Comparison of ENCODE assay signal across 7 cellular contexts in the genomic region with DNA sequence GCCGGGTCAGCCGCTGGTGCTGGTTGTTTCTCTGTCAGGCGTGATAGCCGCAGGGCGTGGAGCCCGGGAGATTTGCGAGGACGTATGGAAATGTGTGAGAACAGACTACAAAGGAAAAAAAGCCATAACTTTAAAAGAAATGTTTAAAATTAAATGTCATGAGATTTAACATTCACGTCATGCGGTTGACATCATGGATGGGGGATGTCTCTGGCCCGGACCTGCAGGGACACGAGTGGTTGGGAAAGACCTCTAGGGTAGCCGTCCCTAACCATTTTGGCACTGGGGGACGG. TPM values are rescaled to one million over a fixed set of nuclear protein-coding genes. Genes with fewer than 3 reads are reported as not detected.
DNase-seq lines count a peak whose midpoint lies in the region; TF ChIP-seq lines count a peak whose summit lies in the region.

No MANE protein-coding gene starts in this region.

- peak overlapping the region; percentile 23 to 92 (median 77) for H3K27ac Mint-ChIP-seq in IgD-negative memory B cell
- H3K27ac Mint-ChIP-seq in activated T-helper 2 cell treated with anti-CD3 and anti-CD28 coated beads, Interferon-gamma antibody, Interleukin-2, Interleukin-4, amounts not matched to agents 10 μg/mL and 5 μg/mL and 100 μg/mL, durations not matched to agents 14 hours and 24 hours and 36 hours: no peak overlapping the region

- TF ChIP-seq EP300 in stomach (IDR thresholded peaks at IDR 0.05): no peak

- intact Hi-C loops in activated T-helper 2 cell treated with anti-CD3 and anti-CD28 coated beads, Interferon-gamma antibody, Interleukin-2, Interleukin-4, amounts not matched to agents 10 μg/mL and 5 μg/mL and 100 μg/mL, durations not matched to agents 14 hours and 24 hours and 36 hours (cut with micrococcal nuclease): loop anchor here (1.0 to 10.0 kb wide), 2 partner anchors 18 to 167 kb away; a partner anchor contains a TSS
- intact Hi-C loops in stomach (cut with DNase I; ENCODE audit: low total_unique reads): no loop called here

- H3K9me3 Mint-ChIP-seq in IgD-negative memory B cell: no peaks in the 10 kb centered on the region
- peaks cover 10% of the 10 kb centered on the region for H3K9me3 Mint-ChIP-seq in activated T-helper 2 cell treated with anti-CD3 and anti-CD28 coated beads, Interferon-gamma antibody, Interleukin-2, Interleukin-4, amounts not matched to agents 10 μg/mL and 5 μg/mL and 100 μg/mL, durations not matched to agents 14 hours and 24 hours and 36 hours

- TF ChIP-seq POLR2A in stomach (IDR thresholded peaks at IDR 0.05): no peak

- peaks cover 4% of the 10 kb centered on the region for H3K27me3 Mint-ChIP-seq in IgD-negative memory B cell
- peaks cover 55% of the 10 kb centered on the region for H3K27me3 Mint-ChIP-seq in activated T-helper 2 cell treated with anti-CD3 and anti-CD28 coated beads, Interferon-gamma antibody, Interleukin-2, Interleukin-4, amounts not matched to agents 10 μg/mL and 5 μg/mL and 100 μg/mL, durations not matched to agents 14 hours and 24 hours and 36 hours (ENCODE audit: low read depth)

- H3K4me3 Mint-ChIP-seq in IgD-negative memory B cell: peak overlapping the region; percentile 72 to 92 (median 85)
- peak overlapping the region; percentile 54 for H3K4me3 Mint-ChIP-seq in activated T-helper 2 cell treated with anti-CD3 and anti-CD28 coated beads, Interferon-gamma antibody, Interleukin-2, Interleukin-4, amounts not matched to agents 10 μg/mL and 5 μg/mL and 100 μg/mL, durations not matched to agents 14 hours and 24 hours and 36 hours (ENCODE audit: low read depth)

- H3K9me3 ChIP-seq in liver (ENCODE audit: control insufficient read depth in 4 of 4, low read length in 3 of 4) (no peaks in the 10 kb centered on the region), stomach (no peaks in the 10 kb centered on the region)

- no peak for DNase-seq in activated T-helper 2 cell treated with anti-CD3 and anti-CD28 coated beads, Interferon-gamma antibody, Interleukin-2, Interleukin-4, amounts not matched to agents 10 μg/mL and 5 μg/mL and 100 μg/mL, durations not matched to agents 14 hours and 24 hours and 36 hours (ENCODE audit: low spot score)
- DNase-seq in stomach (no peak), HuH-7.5 (ENCODE audit: low spot score) (no peak)
- no peak for DNase-seq in NK-92 treated with Interleukin-12 subunit alpha and Interleukin-12 subunit beta, amount 100 ng/mL, for 24 hours (lab: John Stamatoyannopoulos, UW)
- DNase-seq in stimulated activated CD4-positive, alpha-beta T cell treated with anti-CD3 and anti-CD28 coated beads, Interleukin-4, amount 100 ng/mL, for 24 hours: no peak

- no peaks in the 10 kb centered on the region for H3K36me3 Mint-ChIP-seq in IgD-negative memory B cell
- peaks cover 3% of the 10 kb centered on the region for H3K36me3 Mint-ChIP-seq in activated T-helper 2 cell treated with anti-CD3 and anti-CD28 coated beads, Interferon-gamma antibody, Interleukin-2, Interleukin-4, amounts not matched to agents 10 μg/mL and 5 μg/mL and 100 μg/mL, durations not matched to agents 14 hours and 24 hours and 36 hours (ENCODE audit: low read depth)

- H3K27me3 ChIP-seq in liver (ENCODE audit: control insufficient read depth in 4 of 4, insufficient read depth in 4 of 4, low read length in 3 of 4): no peaks in the 10 kb centered on the region
- H3K27me3 ChIP-seq in stomach: no peaks in the 10 kb centered on the region

- H3K4me1 ChIP-seq in liver (ENCODE audit: control insufficient read depth in 4 of 4, insufficient read depth in 4 of 4, low read length in 3 of 4) (peaks cover 10 to 62% (median 39%) of the 10 kb centered on the region in 4 donors), stomach (peaks cover 10 to 44% (median 33%) of the 10 kb centered on the region in 4 donors)

- TF ChIP-seq CTCF in liver (IDR thresholded peaks at IDR 0.05; ENCODE audit: low read depth, low read length, missing input control) (no peak), stomach (IDR thresholded peaks at IDR 0.05) (no peak)

- H3K27ac ChIP-seq in liver (ENCODE audit: low read depth in 1 of 2, low read length in 2 of 2) (peak overlapping the region; percentile 95 to 99), stomach (peak overlapping the region; percentile 95 to 99 (median 97))

- 18% methylated on average over 14 of the region's 14 CpGs for WGBS in liver
- 17 to 19% (median 18%) methylated on average over 14 of the region's 14 CpGs for WGBS in stomach, 5 donors

- TF ChIP-seq RAD21 in liver (IDR thresholded peaks at IDR 0.05): no peak

- H3K9ac ChIP-seq in liver (ENCODE audit: low read depth in 1 of 2, low read length in 2 of 2): no peak overlapping the region

- H3K36me3 ChIP-seq in liver (ENCODE audit: control insufficient read depth in 4 of 4, insufficient read depth in 3 of 4, low read depth in 1 of 4, low read length in 3 of 4) (no peaks in the 10 kb centered on the region), stomach (no peaks in the 10 kb centered on the region)

- H3K4me3 ChIP-seq in liver (ENCODE audit: low read depth in 1 of 3, low read length in 3 of 3): peak overlapping the region in 1 of 3 donors; percentile 41
- peak overlapping the region; percentile 86 to 96 (median 93) for H3K4me3 ChIP-seq in stomach

- peaks cover 17 to 24% (median 22%) of the 10 kb centered on the region in 3 donors for H3K4me1 Mint-ChIP-seq in IgD-negative memory B cell
- peaks cover 13% of the 10 kb centered on the region for H3K4me1 Mint-ChIP-seq in activated T-helper 2 cell treated with anti-CD3 and anti-CD28 coated beads, Interferon-gamma antibody, Interleukin-2, Interleukin-4, amounts not matched to agents 10 μg/mL and 5 μg/mL and 100 μg/mL, durations not matched to agents 14 hours and 24 hours and 36 hours (ENCODE audit: low read depth)

TF ChIP-seq in liver, 16 proteins besides CTCF, POLR2A, EP300 and RAD21 (continues in another document):
- TF ChIP-seq, protein P1, sequence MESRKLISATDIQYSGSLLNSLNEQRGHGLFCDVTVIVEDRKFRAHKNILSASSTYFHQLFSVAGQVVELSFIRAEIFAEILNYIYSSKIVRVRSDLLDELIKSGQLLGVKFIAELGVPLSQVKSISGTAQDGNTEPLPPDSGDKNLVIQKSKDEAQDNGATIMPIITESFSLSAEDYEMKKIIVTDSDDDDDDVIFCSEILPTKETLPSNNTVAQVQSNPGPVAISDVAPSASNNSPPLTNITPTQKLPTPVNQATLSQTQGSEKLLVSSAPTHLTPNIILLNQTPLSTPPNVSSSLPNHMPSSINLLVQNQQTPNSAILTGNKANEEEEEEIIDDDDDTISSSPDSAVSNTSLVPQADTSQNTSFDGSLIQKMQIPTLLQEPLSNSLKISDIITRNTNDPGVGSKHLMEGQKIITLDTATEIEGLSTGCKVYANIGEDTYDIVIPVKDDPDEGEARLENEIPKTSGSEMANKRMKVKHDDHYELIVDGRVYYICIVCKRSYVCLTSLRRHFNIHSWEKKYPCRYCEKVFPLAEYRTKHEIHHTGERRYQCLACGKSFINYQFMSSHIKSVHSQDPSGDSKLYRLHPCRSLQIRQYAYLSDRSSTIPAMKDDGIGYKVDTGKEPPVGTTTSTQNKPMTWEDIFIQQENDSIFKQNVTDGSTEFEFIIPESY (IDR thresholded peaks at IDR 0.05): no peak
- peak; percentile 20 for TF ChIP-seq SP1 (IDR thresholded peaks at IDR 0.05)
- TF ChIP-seq, protein P2, sequence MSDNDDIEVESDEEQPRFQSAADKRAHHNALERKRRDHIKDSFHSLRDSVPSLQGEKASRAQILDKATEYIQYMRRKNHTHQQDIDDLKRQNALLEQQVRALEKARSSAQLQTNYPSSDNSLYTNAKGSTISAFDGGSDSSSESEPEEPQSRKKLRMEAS (IDR thresholded peaks at IDR 0.05): peak; percentile 97
- TF ChIP-seq HNF4G (IDR thresholded peaks at IDR 0.05): no peak
- TF ChIP-seq, protein P3, sequence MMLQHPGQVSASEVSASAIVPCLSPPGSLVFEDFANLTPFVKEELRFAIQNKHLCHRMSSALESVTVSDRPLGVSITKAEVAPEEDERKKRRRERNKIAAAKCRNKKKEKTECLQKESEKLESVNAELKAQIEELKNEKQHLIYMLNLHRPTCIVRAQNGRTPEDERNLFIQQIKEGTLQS (IDR thresholded peaks at IDR 0.05): no peak
- TF ChIP-seq TAF1 (conservative IDR thresholded peaks at IDR 0.05): no peak
- no peak for TF ChIP-seq EGR1 (IDR thresholded peaks at IDR 0.05; ENCODE audit: low read depth in 2 of 2)
- TF ChIP-seq JUND (IDR thresholded peaks at IDR 0.05): no peak
- peak; percentile 26 for TF ChIP-seq YY1 (IDR thresholded peaks at IDR 0.05)
- no peak for TF ChIP-seq FOXA1 (IDR thresholded peaks at IDR 0.05)
- no peak for TF ChIP-seq GABPA (IDR thresholded peaks at IDR 0.05 in 1 of 2, conservative IDR thresholded peaks at IDR 0.05 in 1 of 2)
- TF ChIP-seq FOXA2 (IDR thresholded peaks at IDR 0.05): no peak
- TF ChIP-seq NR2F2 (IDR thresholded peaks at IDR 0.05): no peak

RNA-seq across cellular contexts. Expression of a gene that starts 0.6 kb away (rescaled TPM):
- 18.2 TPM for polyA plus RNA-seq in IgD-negative memory B cell
- 10.0 and 10.3 TPM in 2 replicates for total RNA-seq in activated T-helper 2 cell treated with anti-CD3 and anti-CD28 coated beads, Interferon-gamma antibody, Interleukin-2, Interleukin-4, amounts not matched to agents 10 μg/mL and 5 μg/mL and 100 μg/mL, durations not matched to agents 14 hours and 24 hours and 36 hours
- total RNA-seq in liver: 10 to 100 TPM; 24.9 to 43.6 TPM
- 10 to 100 TPM; 59.3 to 93.1 TPM for polyA plus RNA-seq in liver
- total RNA-seq in stomach: 10 to 100 TPM; 27.0 to 87.8 (median 73.2) TPM
- 10 to 100 TPM; 36.9 to 47.8 (median 39.5) TPM for polyA plus RNA-seq in stomach
